11 cellular contexts compared by ENCODE assay signal in genomic region chr16:3149193-3149530, GRCh38. TPM values are rescaled to one million over a fixed set of nuclear protein-coding genes. Genes with fewer than 3 reads are reported as not detected.
DNase-seq lines count a peak whose midpoint lies in the region; ATAC-seq, FAIRE-seq and TF ChIP-seq lines count a peak whose summit lies in the region.
"Had no signal": no experiment of that assay in that cellular context is flagged by ENCODE, and none has a peak within 500 bp of the region (broad histone marks: within the 10 kb centered on the region; RNA-seq: fewer than 3 reads in every experiment).

No MANE protein-coding gene starts in this region.

- H3K4me1 ChIP-seq in HCT116 (ENCODE audit: control insufficient read depth in 1 of 2, insufficient read depth in 2 of 2, low read length in 2 of 2) (peaks cover 8 to 38% of the 10 kb centered on the region in 2 experiments), GM12878 (ENCODE audit: control insufficient read depth, insufficient read depth, low read length) (peaks cover 3% of the 10 kb centered on the region; the same call in 1 of the 2 replicates)

- peaks cover 23% of the 10 kb centered on the region for H3K27me3 Mint-ChIP-seq in mesothelial cell of epicardium (ENCODE audit: low read depth)

- TF ChIP-seq RAD21 in HCT116 (IDR thresholded peaks at IDR 0.05; ENCODE audit: low read depth) (no peak), GM12878 (IDR thresholded peaks at IDR 0.05; ENCODE audit: insufficient read depth, low read depth, low read length) (no peak)

- WGBS in GM12878 (ENCODE audit: insufficient coverage, insufficient replicate concordance, low lambda C conversion rate, missing lambda C conversion rate), result 97% methylated on average over 6 of the region's 6 CpGs

- RAD21 ChIA-PET in HCT116 (lab: Charles Lee; ENCODE audit: low non-redundant PET in 1 of 2, low total read pairs in 2 of 2, uncharacterized antibody in 2 of 2, unreplicated experiment in 2 of 2) (no interaction called here), GM12878 (lab: Charles Lee; ENCODE audit: unreplicated experiment) (interaction anchor here (1.3 to 2.0 kb wide), 3 partner anchors 14 to 20 kb away, joined by 4 to 9 read pairs (median 5); partner anchors contain the start of gene ZNF213)

- BruUV-seq in HCT116 (replicated peaks; lab: Mats Ljungman, UMichigan), result no TSS peak
- BruUV-seq in GM12878 (replicated peaks; lab: Mats Ljungman, UMichigan), result no TSS peak

- in situ Hi-C loops in GM12878 (cut with MboI), result no loop called here

- no peaks in the 10 kb centered on the region for H3K36me3 ChIP-seq in HCT116 (ENCODE audit: control insufficient read depth in 1 of 2, insufficient read depth in 2 of 2, low read length in 2 of 2)
- no peaks in the 10 kb centered on the region for H3K36me3 ChIP-seq in GM12878 (ENCODE audit: control insufficient read depth in 2 of 2, insufficient read depth in 2 of 2, low read length in 1 of 2)

- POLR2A ChIA-PET in HCT116 (lab: Charles Lee) (interaction anchor here (1.1 to 3.2 kb wide), 4 partner anchors 10 to 20 kb away, joined by 3 to 34 read pairs (median 8); partner anchors contain the start of gene ZNF213), GM12878 (lab: Charles Lee) (interaction anchor here (0.8 to 2.3 kb wide), 2 partner anchors 16 to 23 kb away, joined by 4 to 7 read pairs; no protein-coding TSS in a partner anchor)

- DNase-seq in HCT116 (ENCODE audit: low read depth, low spot score), result no peak
- no peak for DNase-seq in GM12878 (ENCODE audit: low read depth, low spot score)
- DNase-seq in mesothelial cell of epicardium (ENCODE audit: low spot score in 2 of 2, unreplicated experiment in 2 of 2), result no peak
- no peak for DNase-seq in cerebellum (ENCODE audit: low spot score)
- DNase-seq in NCI-H2196 (lab: John Stamatoyannopoulos, UW; ENCODE audit: unreplicated experiment), result no peak
- DNase-seq: cerebellar nuclear complex, DMS 273 treated with DMSO at 0.1 percent for 48 hours had no signal

- H3K27ac ChIP-seq in 22Rv1 (peak overlapping the region; percentile 88), HCT116 (ENCODE audit: low read depth, low read length) (peak overlapping the region; percentile 95), GM12878 (ENCODE audit: control insufficient read depth, insufficient read depth) (no peak overlapping the region)

- H3K4me3 Mint-ChIP-seq in mesothelial cell of epicardium, result peak overlapping the region; percentile 85

- H3K9ac ChIP-seq in HCT116 (ENCODE audit: low read length), result peak overlapping the region; percentile 84
- H3K9ac ChIP-seq in GM12878 (ENCODE audit: control insufficient read depth, insufficient read depth, low read length), result peak overlapping the region; percentile 22; the same call in 1 of the 2 replicates

- H3K4me2 ChIP-seq in HCT116 (ENCODE audit: low read length), result peak overlapping the region; percentile 81
- H3K4me2 ChIP-seq in GM12878 (ENCODE audit: control insufficient read depth, insufficient read depth), result peak overlapping the region; percentile 100; the same call in 1 of the 2 replicates

- TF ChIP-seq EP300 in GM12878 (IDR thresholded peaks at IDR 0.05; ENCODE audit: borderline replicate concordance in 1 of 2, control insufficient read depth in 1 of 2, low read depth in 2 of 2, low read length in 2 of 2), result no peak

- H4K20me1 ChIP-seq in HCT116 (ENCODE audit: insufficient read depth) (no peaks in the 10 kb centered on the region), GM12878 (ENCODE audit: control insufficient read depth, insufficient read depth) (no peaks in the 10 kb centered on the region)

- SMC1A ChIA-PET in GM12878 (lab: Charles Lee; ENCODE audit: uncharacterized antibody, unreplicated experiment), result interaction anchor here (1.5 to 2.0 kb wide), 3 partner anchors 17 to 19 kb away, joined by 4 to 12 read pairs (median 7); no protein-coding TSS in a partner anchor

- no peak for FAIRE-seq in GM12878 (lab: Jason Lieb, UNC)

- H3K4me3 ChIP-seq in HCT116 (replicated peaks in 1 of 2; ENCODE audit: low read depth in 1 of 2, low read length in 2 of 2), result peak overlapping the region; percentile 54 to 65
- peak overlapping the region; percentile 94; the same call in 1 of the 2 replicates for H3K4me3 ChIP-seq in GM12878

- H3K9me3 ChIP-seq in HCT116 (ENCODE audit: control insufficient read depth in 1 of 2, insufficient read depth in 1 of 2, low read depth in 1 of 2, low read length in 2 of 2), result no peaks in the 10 kb centered on the region
- H3K9me3 ChIP-seq in GM12878 (replicated peaks; ENCODE audit: control insufficient read depth, insufficient read depth, low read length), result no peaks in the 10 kb centered on the region; the same call in 2 of the 3 replicates

- TF ChIP-seq POLR2A in HCT116 (IDR thresholded peaks at IDR 0.05; ENCODE audit: borderline replicate concordance, extremely low read depth, insufficient read depth, insufficient read length) (no peak), GM12878 (IDR thresholded peaks at IDR 0.05; ENCODE audit: low read depth, low read length) (no peak)

- H2AFZ ChIP-seq in HCT116 (ENCODE audit: low read depth, low read length, poor library complexity, severe bottlenecking), result no peak overlapping the region
- no peak overlapping the region; the same call in 1 of the 2 replicates for H2AFZ ChIP-seq in GM12878 (ENCODE audit: control insufficient read depth, low read depth, low read length)

- peaks cover 21% of the 10 kb centered on the region for H3K4me1 Mint-ChIP-seq in mesothelial cell of epicardium

- no peaks in the 10 kb centered on the region for H3K79me2 ChIP-seq in HCT116 (ENCODE audit: insufficient read depth, low read length)
- H3K79me2 ChIP-seq in GM12878 (ENCODE audit: control insufficient read depth, insufficient read depth, low read length), result no peaks in the 10 kb centered on the region

- H3K9me3 Mint-ChIP-seq in mesothelial cell of epicardium, result no peaks in the 10 kb centered on the region

- intact Hi-C loops in HCT116 (cut with micrococcal nuclease), result no loop called here
- intact Hi-C loops in GM12878 (cut with micrococcal nuclease; ENCODE audit: unreplicated experiment), result no loop called here

- peak overlapping the region; percentile 30 for H3K27ac Mint-ChIP-seq in mesothelial cell of epicardium

- TF ChIP-seq CTCF in 22Rv1 (IDR thresholded peaks at IDR 0.05), result no peak
- TF ChIP-seq CTCF in HCT116 (IDR thresholded peaks at IDR 0.05 in 2 of 3, conservative IDR thresholded peaks at IDR 0.05 in 1 of 3; ENCODE audit: borderline replicate concordance in 1 of 3, insufficient read depth in 1 of 3, low read depth in 2 of 3, low read length in 2 of 3), result no peak
- TF ChIP-seq CTCF in GM12878 (IDR thresholded peaks at IDR 0.05 in 2 of 3, conservative IDR thresholded peaks at IDR 0.05 in 1 of 3; ENCODE audit: control insufficient read depth in 2 of 3, extremely low read depth in 1 of 3, insufficient read depth in 1 of 3, low read depth in 3 of 3, low read length in 3 of 3), result no peak
- TF ChIP-seq CTCF in mesothelial cell of epicardium (IDR thresholded peaks at IDR 0.05; ENCODE audit: unreplicated experiment), result no peak

- no peaks in the 10 kb centered on the region for H3K36me3 Mint-ChIP-seq in mesothelial cell of epicardium

- H3K9me2 ChIP-seq in HCT116 (ENCODE audit: insufficient read depth), result no peaks in the 10 kb centered on the region

- ATAC-seq in HCT116 (no peak), GM12878 (no peak), HG02938 (IDR thresholded peaks at IDR 0.05; ENCODE audit: unreplicated experiment) (no peak), HG02678 (IDR thresholded peaks at IDR 0.05; ENCODE audit: unreplicated experiment) (no peak)

- H3K27me3 ChIP-seq in HCT116 (ENCODE audit: insufficient read depth, low read length) (no peaks in the 10 kb centered on the region), GM12878 (replicated peaks in 1 of 2; ENCODE audit: control insufficient read depth in 2 of 2, insufficient read depth in 2 of 2, low read length in 1 of 2) (no peaks in the 10 kb centered on the region)

- CTCF ChIA-PET in HCT116 (lab: Charles Lee), result interaction anchor here (0.6 to 4.0 kb wide), 8 partner anchors 9 to 90 kb away, joined by 3 to 41 read pairs (median 8); partner anchors contain the start of gene ZNF213
- CTCF ChIA-PET in GM12878 (lab: Yijun Ruan, JAX), result interaction anchor here (0.6 to 3.5 kb wide), 7 partner anchors 13 to 46 kb away, joined by 3 to 24 read pairs (median 3); partner anchors contain the start of gene ZNF213

RNA-seq across cellular contexts. Expression of gene ZNF213, which starts 14.3 kb away (rescaled TPM):
- total RNA-seq in HCT116 (2021; ENCODE audit: unreplicated experiment) (11.0 TPM), GM12878 (2014; rRNA removed) (1.1 TPM in 2 replicates), GM12878 (2014; rRNA removed; fragmentation: Illumina TruSeq; extraction: Trizol) (0.83 and 1.2 TPM in 2 replicates), GM12878 (2021) (7.2 and 9.4 TPM in 2 replicates), mesothelial cell of epicardium (12.2 to 13.4 TPM (median 12.7 TPM) in 3 replicates), cerebellum (6.4 TPM)
- 9.4 and 10.3 TPM in 2 replicates for polyA plus RNA-seq in HCT116 (2012)
- 2.7 and 6.1 TPM in 2 replicates for total RNA-seq in GM12878 (2013; cell fraction: nucleolus; rRNA removed)
- 2.1 TPM for polyA plus RNA-seq in GM12878 (2011; ENCODE audit: low read depth)
- polyA plus RNA-seq in GM12878 (2011; rRNA removed) (0.13 and 0.53 TPM in 2 replicates), GM12878 (2014; fragmentation: Illumina TruSeq; extraction: Trizol) (0.22 and 0.91 TPM in 2 replicates), GM12878 (2014; fragmentation: Nextera tagmentation; extraction: Ambion mirVana) (under 1 TPM; 0.55 to 0.58 TPM), GM12878 (2014; rRNA removed) (3.1 and 3.2 TPM in 2 replicates), GM12878 (2016; fragmentation: Nextera tagmentation; extraction: Ambion mirVana) (1 to 10 TPM; 3.4 to 4.8 TPM)
- polyA plus RNA-seq in GM12878 (2011; cell fraction: cytosol; rRNA removed), result 0.73 and 1.0 TPM in 2 replicates
- 2.0 and 3.8 TPM in 2 replicates for polyA plus RNA-seq in GM12878 (2011; cell fraction: nucleus; rRNA removed)
- 4.8 and 5.3 TPM in 2 replicates for polyA plus RNA-seq in GM12878 (2012)
- 0.88 and 1.6 TPM in 2 replicates for polyA minus RNA-seq in GM12878 (2011; rRNA and poly(A)+ RNA removed)
- 1.2 and 1.9 TPM in 2 replicates for polyA minus RNA-seq in GM12878 (2011; cell fraction: cytosol; rRNA and poly(A)+ RNA removed)
- polyA minus RNA-seq in GM12878 (2011; cell fraction: nucleus; rRNA and poly(A)+ RNA removed), result 1.1 and 2.1 TPM in 2 replicates

RNA-seq across cellular contexts. Expression of gene ZNF205, which starts 36.8 kb away (rescaled TPM):
- 17.0 TPM for total RNA-seq in HCT116 (2021; ENCODE audit: unreplicated experiment)
- polyA plus RNA-seq in HCT116 (2012), result 14.3 and 14.9 TPM in 2 replicates
- total RNA-seq in GM12878 (2013; cell fraction: nucleolus; rRNA removed), result 3.2 and 4.8 TPM in 2 replicates
- total RNA-seq in GM12878 (2014; rRNA removed), result 0.71 and 0.90 TPM in 2 replicates
- total RNA-seq in GM12878 (2014; rRNA removed; fragmentation: Illumina TruSeq; extraction: Trizol), result 0.32 and 0.63 TPM in 2 replicates
- 1.2 and 1.5 TPM in 2 replicates for total RNA-seq in GM12878 (2021)
- polyA plus RNA-seq in GM12878 (2011; ENCODE audit: low read depth), result 0.38 TPM
- polyA plus RNA-seq in GM12878 (2011; rRNA removed), result 0.29 and 0.67 TPM in 2 replicates
- 1.1 and 1.9 TPM in 2 replicates for polyA plus RNA-seq in GM12878 (2011; cell fraction: cytosol; rRNA removed)
- polyA plus RNA-seq in GM12878 (2011; cell fraction: nucleus; rRNA removed), result 2.0 and 2.8 TPM in 2 replicates
- 1.8 TPM in 2 replicates for polyA plus RNA-seq in GM12878 (2012)
- 0.26 TPM in 1 of 2 replicates, not detected in the other for polyA plus RNA-seq in GM12878 (2014; fragmentation: Illumina TruSeq; extraction: Trizol)
- polyA plus RNA-seq in GM12878 (2014; fragmentation: Nextera tagmentation; extraction: Ambion mirVana), result not detected
- polyA plus RNA-seq in GM12878 (2014; rRNA removed), result 0.95 and 1.00 TPM in 2 replicates
- polyA plus RNA-seq in GM12878 (2016; fragmentation: Nextera tagmentation; extraction: Ambion mirVana), result 1 to 10 TPM in 1 of 2 experiments, under 1 TPM in 1; 0.58 to 1.1 TPM
- 0.51 and 1.5 TPM in 2 replicates for polyA minus RNA-seq in GM12878 (2011; rRNA and poly(A)+ RNA removed)
- 0.53 and 1.0 TPM in 2 replicates for polyA minus RNA-seq in GM12878 (2011; cell fraction: cytosol; rRNA and poly(A)+ RNA removed)
- polyA minus RNA-seq in GM12878 (2011; cell fraction: nucleus; rRNA and poly(A)+ RNA removed), result 0.57 and 0.73 TPM in 2 replicates
- 15.4 to 16.7 TPM (median 16.0 TPM) in 3 replicates for total RNA-seq in mesothelial cell of epicardium
- 11.0 TPM for total RNA-seq in cerebellum

RNA-seq across cellular contexts. Expression of gene OR1F1, which starts 38.8 kb away (rescaled TPM):
- total RNA-seq in HCT116 (2021; ENCODE audit: unreplicated experiment), result not detected
- polyA plus RNA-seq in HCT116 (2012), result 0.07 TPM in 1 of 2 replicates, not detected in the other
- not detected in 2 replicates for total RNA-seq in GM12878 (2013; cell fraction: nucleolus; rRNA removed)
- total RNA-seq in GM12878 (2014; rRNA removed), result not detected in 2 replicates
- total RNA-seq in GM12878 (2014; rRNA removed; fragmentation: Illumina TruSeq; extraction: Trizol), result not detected in 2 replicates
- not detected in 2 replicates for total RNA-seq in GM12878 (2021)
- polyA plus RNA-seq in GM12878 (2011; ENCODE audit: low read depth), result not detected
- polyA plus RNA-seq in GM12878 (2011; rRNA removed), result 0.12 TPM in 1 of 2 replicates, not detected in the other
- 0.30 and 0.36 TPM in 2 replicates for polyA plus RNA-seq in GM12878 (2011; cell fraction: cytosol; rRNA removed)
- 0.12 TPM in 1 of 2 replicates, not detected in the other for polyA plus RNA-seq in GM12878 (2011; cell fraction: nucleus; rRNA removed)
- polyA plus RNA-seq in GM12878 (2012), result not detected in 2 replicates
- polyA plus RNA-seq in GM12878 (2014; fragmentation: Illumina TruSeq; extraction: Trizol), result 0.10 TPM in 1 of 2 replicates, not detected in the other
- not detected for polyA plus RNA-seq in GM12878 (2014; fragmentation: Nextera tagmentation; extraction: Ambion mirVana)
- 0.14 TPM in 1 of 2 replicates, not detected in the other for polyA plus RNA-seq in GM12878 (2014; rRNA removed)
- not detected for polyA plus RNA-seq in GM12878 (2016; fragmentation: Nextera tagmentation; extraction: Ambion mirVana)
- polyA minus RNA-seq in GM12878 (2011; rRNA and poly(A)+ RNA removed), result 1.1 TPM in 1 of 2 replicates, not detected in the other
- polyA minus RNA-seq in GM12878 (2011; cell fraction: cytosol; rRNA and poly(A)+ RNA removed), result not detected in 2 replicates
- polyA minus RNA-seq in GM12878 (2011; cell fraction: nucleus; rRNA and poly(A)+ RNA removed), result not detected in 2 replicates
- not detected in 3 replicates for total RNA-seq in mesothelial cell of epicardium
- total RNA-seq in cerebellum, result 1.1 TPM
- total RNA-seq: HT1080 had no signal

RNA-seq across cellular contexts. Expression of gene ZSCAN10, which starts 50.1 kb away (rescaled TPM):
- total RNA-seq in HCT116 (2021; ENCODE audit: unreplicated experiment), result 0.76 TPM
- 0.08 and 0.10 TPM in 2 replicates for polyA plus RNA-seq in HCT116 (2012)
- total RNA-seq in GM12878 (2013; cell fraction: nucleolus; rRNA removed), result 0.22 TPM in 1 of 2 replicates, not detected in the other
- total RNA-seq in GM12878 (2014; rRNA removed), result 0.06 TPM in 1 of 2 replicates, not detected in the other
- not detected in 2 replicates for total RNA-seq in GM12878 (2014; rRNA removed; fragmentation: Illumina TruSeq; extraction: Trizol)
- not detected in 2 replicates for total RNA-seq in GM12878 (2021)
- not detected for polyA plus RNA-seq in GM12878 (2011; ENCODE audit: low read depth)
- not detected in 2 replicates for polyA plus RNA-seq in GM12878 (2011; rRNA removed)
- 0.01 and 0.05 TPM in 2 replicates for polyA plus RNA-seq in GM12878 (2011; cell fraction: cytosol; rRNA removed)
- 0.07 and 0.15 TPM in 2 replicates for polyA plus RNA-seq in GM12878 (2011; cell fraction: nucleus; rRNA removed)
- polyA plus RNA-seq in GM12878 (2012), result 0.06 TPM in 1 of 2 replicates, not detected in the other
- not detected in 2 replicates for polyA plus RNA-seq in GM12878 (2014; fragmentation: Illumina TruSeq; extraction: Trizol)
- polyA plus RNA-seq in GM12878 (2014; fragmentation: Nextera tagmentation; extraction: Ambion mirVana), result not detected
- polyA plus RNA-seq in GM12878 (2014; rRNA removed), result 0.06 TPM in 1 of 2 replicates, not detected in the other
- polyA plus RNA-seq in GM12878 (2016; fragmentation: Nextera tagmentation; extraction: Ambion mirVana), result under 1 TPM in 1 of 2 experiments, not detected in 1; 0.33 TPM
- polyA minus RNA-seq in GM12878 (2011; rRNA and poly(A)+ RNA removed), result not detected in 2 replicates
- polyA minus RNA-seq in GM12878 (2011; cell fraction: cytosol; rRNA and poly(A)+ RNA removed), result not detected in 2 replicates
- polyA minus RNA-seq in GM12878 (2011; cell fraction: nucleus; rRNA and poly(A)+ RNA removed), result not detected in 2 replicates
- 0.09 to 0.42 TPM in 2 of 3 replicates, not detected in the other for total RNA-seq in mesothelial cell of epicardium
- not detected for total RNA-seq in cerebellum
- total RNA-seq: HT1080 had no signal
